ENCODE assay signal across 23 cellular contexts in genomic region chr4:124184767-124185166, GRCh38.
"Had no signal": no experiment of that assay in that cellular context is flagged by ENCODE, and none has a peak within 500 bp of the region (broad histone marks: within the 10 kb centered on the region; RNA-seq: fewer than 3 reads in every experiment).

No MANE protein-coding gene starts in this region.

- H3K9ac ChIP-seq: SK-N-SH had no signal

- H3K4me3 Mint-ChIP-seq: IgD-negative memory B cell, T-cell had no signal

- H3K4me1 Mint-ChIP-seq: T-cell had no signal

- H3K36me3 Mint-ChIP-seq: IgD-negative memory B cell, T-cell had no signal

- H3K9me3 ChIP-seq: SK-N-SH had no signal

- H3K4me3 ChIP-seq: K562 had no signal

- H3K27me3 Mint-ChIP-seq: IgD-negative memory B cell had no signal

- H3K4me2 ChIP-seq: SK-N-SH had no signal

- ATAC-seq: K562, Panc1, PC-3, T-cell had no signal

- H3K27ac Mint-ChIP-seq: IgD-negative memory B cell, T-cell had no signal

- DNase-seq: NCI-H1092, NCI-H1105 treated with DMSO at 0.1 percent for 48 hours, NCI-H1417 treated with DMSO at 0.1 percent for 48 hours, NCI-H146, NCI-H1694 treated with DMSO at 0.1 percent for 48 hours, NCI-H1930, NCI-H2081 treated with DMSO at 0.1 percent for 48 hours, NCI-H2171, NCI-H226, NCI-H446, NCI-H510A, NCI-H524 treated with DMSO at 0.1 percent for 48 hours, NCI-H69, NCI-H774, PC-3, SHP77, SK-N-SH, SW 1271, T-cell had no signal

- H3K27ac ChIP-seq: RWPE1 had no signal

- H3K9me2 ChIP-seq: SK-N-SH had no signal
